In the genomic region with DNA sequence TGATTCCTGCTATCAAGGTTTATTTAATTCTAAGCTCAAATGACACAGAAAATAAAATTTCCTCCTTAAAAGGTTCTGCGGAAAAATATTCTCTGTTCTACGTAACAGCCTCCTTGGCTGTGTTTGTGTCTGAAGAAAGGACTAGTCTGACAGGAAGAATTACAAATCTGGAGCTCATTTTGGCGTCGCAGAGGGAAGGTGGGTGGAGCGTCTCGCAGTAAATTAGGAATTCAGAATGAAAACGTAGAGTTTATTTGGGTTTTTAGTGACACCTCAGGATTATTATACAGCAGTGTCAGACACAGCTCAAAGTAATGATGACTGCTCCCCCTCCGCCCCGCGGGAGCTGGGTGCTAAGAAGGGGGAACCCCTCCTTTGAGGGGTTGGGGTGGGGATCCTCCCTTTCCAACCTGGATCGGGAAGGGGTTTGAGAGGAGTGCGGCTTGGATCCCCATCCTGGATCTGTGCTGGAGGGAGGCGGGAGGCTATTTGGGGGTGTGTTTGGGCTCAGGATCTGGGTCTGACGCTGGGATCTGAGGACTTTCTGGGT, we compare ENCODE assay signal across 8 cellular contexts.
A peak's percentile ranks its signal among the peaks of the same experiment; 100 is the strongest.
DNase-seq lines count a peak whose midpoint lies in the region; ATAC-seq lines count a peak whose summit lies in the region.

No MANE protein-coding gene starts in this region.

- H3K4me3 ChIP-seq in iPS-11a (ENCODE audit: low read depth, low read length) (peak overlapping the region; percentile 62), skin epidermis (peak overlapping the region; percentile 38 to 90 (median 74))

- ATAC-seq in HG03095 (IDR thresholded peaks at IDR 0.05; ENCODE audit: unreplicated experiment) (no peak), GM19324 (IDR thresholded peaks at IDR 0.05; ENCODE audit: low FRiP score, unreplicated experiment) (no peak)

- H3K27ac ChIP-seq in skin epidermis = peak overlapping the region in 20 of 21 experiments; percentile 69 to 94 (median 86)

- DNase-seq in activated CD4-positive, alpha-beta T cell treated with anti-CD3 and anti-CD28 coated beads for 48 hours = peak; percentile 10
- DNase-seq in activated CD4-positive, alpha-beta T cell treated with anti-CD3 and anti-CD28 coated beads for 1 hour = no peak
- DNase-seq in amniotic epithelial cell (ENCODE audit: low read depth) = peak; percentile 29
- DNase-seq in NCI-H2107 (lab: John Stamatoyannopoulos, UW) = no peak

Comparison
In these comparisons a context has a peak if more than half of its experiments do, and no peak if none do; other contexts are left out.
1. DNase-seq: peak in activated CD4-positive, alpha-beta T cell treated with anti-CD3 and anti-CD28 coated beads for 48 hours (single experiment) and amniotic epithelial cell (single experiment); none in activated CD4-positive, alpha-beta T cell treated with anti-CD3 and anti-CD28 coated beads for 1 hour (single experiment) and NCI-H2107 (single experiment).